Comparison of ENCODE assay signal across 16 cellular contexts in the genomic region with DNA sequence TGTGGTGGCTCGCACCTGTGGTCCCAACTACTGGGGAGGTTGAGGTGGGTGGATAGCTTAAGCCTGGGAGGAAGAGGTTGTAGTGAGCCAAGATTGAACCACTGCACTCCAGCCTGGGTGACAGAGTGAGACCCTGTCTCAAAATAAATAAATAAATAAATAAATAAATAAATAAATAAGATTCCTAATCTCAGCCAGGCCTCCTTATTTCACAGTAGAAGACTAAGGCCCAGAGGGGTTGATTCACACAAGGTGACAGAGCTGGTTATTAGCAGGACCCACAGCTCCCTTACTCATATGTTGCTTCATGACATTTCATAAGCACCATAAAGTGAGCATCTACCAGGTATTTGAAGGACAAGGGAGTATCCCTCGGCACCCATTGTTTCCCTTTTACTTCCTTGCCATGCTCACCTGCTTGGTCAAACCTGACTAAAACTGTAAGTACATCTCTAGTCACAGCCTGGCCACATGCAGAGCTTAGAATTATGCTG. TPM values are rescaled to one million over a fixed set of nuclear protein-coding genes. Genes with fewer than 3 reads are reported as not detected.
DNase-seq lines count a peak whose midpoint lies in the region; ATAC-seq, FAIRE-seq and TF ChIP-seq lines count a peak whose summit lies in the region.
"Had no signal": no experiment of that assay in that cellular context is flagged by ENCODE, and none has a peak within 500 bp of the region (broad histone marks: within the 10 kb centered on the region; RNA-seq: fewer than 3 reads in every experiment).

No MANE protein-coding gene starts in this region.

- H3K27me3 ChIP-seq in PC-9 (ENCODE audit: insufficient read depth, low read depth) = no peaks in the 10 kb centered on the region
- no peaks in the 10 kb centered on the region for H3K27me3 ChIP-seq in bronchial epithelial cell (ENCODE audit: control insufficient read depth, insufficient read depth, low read length)
- no peaks in the 10 kb centered on the region for H3K27me3 ChIP-seq in vagina
- H3K27me3 ChIP-seq: SJSA1 had no signal

- H3K79me2 ChIP-seq in PC-9 (ENCODE audit: low read depth) = peaks cover 7% of the 10 kb centered on the region; the same call in 1 of the 2 replicates

- H2AFZ ChIP-seq in PC-9 = no peak overlapping the region

- TF ChIP-seq CTCF in PC-9 (conservative IDR thresholded peaks at IDR 0.05) (no peak), bronchial epithelial cell (IDR thresholded peaks at IDR 0.05; ENCODE audit: insufficient read depth, low read length, severe bottlenecking) (no peak), vagina (IDR thresholded peaks at IDR 0.05) (no peak)

- no peaks in the 10 kb centered on the region for H4K20me1 ChIP-seq in PC-9 (ENCODE audit: insufficient read depth)

- no peaks in the 10 kb centered on the region for H3K36me3 ChIP-seq in PC-9 (ENCODE audit: low read depth)
- no peaks in the 10 kb centered on the region for H3K36me3 ChIP-seq in bronchial epithelial cell (ENCODE audit: control insufficient read depth, insufficient read depth, low read length)
- no peaks in the 10 kb centered on the region for H3K36me3 ChIP-seq in vagina
- H3K36me3 ChIP-seq: SJSA1 had no signal

- ATAC-seq in left colon (peak; percentile 38), GM21529 (IDR thresholded peaks at IDR 0.05; ENCODE audit: unreplicated experiment) (no peak)

- H3K27ac ChIP-seq in PC-9 (peak overlapping the region; percentile 62), vagina (peak overlapping the region; percentile 77)
- H3K27ac ChIP-seq: SJSA1 had no signal

- POLR2A ChIA-PET in PC-9 (lab: Charles Lee; ENCODE audit: unreplicated experiment) = no interaction called here

- TF ChIP-seq POLR2A in vagina (IDR thresholded peaks at IDR 0.05) = no peak

- no peak for FAIRE-seq in bronchial epithelial cell (lab: Jason Lieb, UNC)

- BruUV-seq in PC-9 (replicated peaks; lab: Mats Ljungman, UMichigan) = no TSS peak

- DNase-seq in PC-9 = peak in 1 of 2 experiments; percentile 72
- peak; percentile 84 for DNase-seq in bronchial epithelial cell (ENCODE audit: low read depth)
- DNase-seq in left colon = no peak
- DNase-seq in vagina (ENCODE audit: extremely low spot score in 2 of 2) = no peak
- no peak for DNase-seq in globus pallidus (ENCODE audit: low spot score)
- DNase-seq in DMS 273 treated with DMSO at 0.1 percent for 48 hours (lab: John Stamatoyannopoulos, UW) = no peak
- DNase-seq: CD4-positive, CD25-positive, alpha-beta regulatory T cell; H7; NCI-H187; NCI-H345; NCI-H69; NK-92 treated with Interleukin-12 subunit alpha and Interleukin-12 subunit beta, amount 100 ng/mL, for 24 hours; RPMI8226 had no signal

- no peaks in the 10 kb centered on the region for H3K9me2 ChIP-seq in PC-9 (ENCODE audit: insufficient read depth)

- H3K4me2 ChIP-seq in PC-9 = peak overlapping the region; percentile 25; the same call in 1 of the 2 replicates

- intact Hi-C loops in PC-9 (cut with micrococcal nuclease; ENCODE audit: unreplicated experiment) (loop anchor here (2.0 to 10.0 kb wide), 4 partner anchors 69 to 1015 kb away; no protein-coding TSS in a partner anchor), left colon (cut with DNase I, micrococcal nuclease) (loop anchor here (5.0 kb wide), 2 partner anchors 113 to 188 kb away; partner anchors contain the start of gene CNN3 (in 1 of the 2)), vagina (cut with DNase I) (no loop called here)

- H3K4me1 ChIP-seq in PC-9 (replicated peaks; ENCODE audit: insufficient read depth) (peaks cover 41% of the 10 kb centered on the region), vagina (peaks cover 15% of the 10 kb centered on the region)
- H3K4me1 ChIP-seq: Caco-2 had no signal

- H3K9me3 ChIP-seq in PC-9 (ENCODE audit: insufficient read depth, low read depth) = no peaks in the 10 kb centered on the region
- H3K9me3 ChIP-seq in vagina = no peaks in the 10 kb centered on the region
- H3K9me3 ChIP-seq: Caco-2, SJSA1 had no signal

- H3K4me3 ChIP-seq in PC-9 = no peak overlapping the region
- no peak overlapping the region for H3K4me3 ChIP-seq in bronchial epithelial cell (ENCODE audit: low read depth, low read length)
- H3K4me3 ChIP-seq in vagina = no peak overlapping the region
- H3K4me3 ChIP-seq: SJSA1 had no signal

- CTCF ChIA-PET in PC-9 (lab: Charles Lee) = interaction anchor here (0.6 to 2.6 kb wide), 4 partner anchors 22 to 186 kb away, joined by 3 to 51 read pairs (median 6); no protein-coding TSS in a partner anchor

- H3F3A ChIP-seq in PC-9 (ENCODE audit: insufficient read depth, low read depth) = peaks cover 20% of the 10 kb centered on the region

RNA-seq across cellular contexts. Expression of gene ALG14, which starts 32.7 kb away (rescaled TPM):
- total RNA-seq in PC-9 (2021) = 7.7 and 8.6 TPM in 2 replicates
- total RNA-seq in bronchial epithelial cell = 0.53 and 1.3 TPM in 2 replicates
- total RNA-seq in left colon = 10 to 100 TPM in 1 of 2 donors, 1 to 10 TPM in 1; 9.8 to 13.9 TPM
- 0.74 TPM for total RNA-seq in vagina
